Comparison of ENCODE assay signal across 9 cellular contexts in genomic region chr9:128886211-128886826, GRCh38. TPM values are rescaled to one million over a fixed set of nuclear protein-coding genes. Genes with fewer than 3 reads are reported as not detected.
DNase-seq lines count a peak whose midpoint lies in the region; ATAC-seq and TF ChIP-seq lines count a peak whose summit lies in the region.
"Had no signal": no experiment of that assay in that cellular context is flagged by ENCODE, and none has a peak within 500 bp of the region (broad histone marks: within the 10 kb centered on the region; RNA-seq: fewer than 3 reads in every experiment).

No MANE protein-coding gene starts in this region.

- DNase-seq in GM10266 (ENCODE audit: extremely low spot score) (peak; percentile 3), memory B cell (ENCODE audit: low spot score in 2 of 2) (no peak), HUDEP-2 (lab: John Stamatoyannopoulos, UW; ENCODE audit: unreplicated experiment in 76 of 76) (no peak), NCI-H1694 treated with DMSO at 0.1 percent for 48 hours (lab: John Stamatoyannopoulos, UW) (no peak), D341Med (ENCODE audit: low spot score) (no peak)
- DNase-seq in activated CD4-positive, alpha-beta memory T cell treated with anti-CD3 and anti-CD28 coated beads for 36 hours, result no peak
- DNase-seq: DND-41; stimulated activated CD4-positive, alpha-beta T cell treated with anti-CD3 and anti-CD28 coated beads, Interleukin-15, amount 100 ng/mL, for 24 hours had no signal

- no peak for ATAC-seq in memory B cell (ENCODE audit: low read depth)

- no peaks in the 10 kb centered on the region for H3K27me3 Mint-ChIP-seq in activated CD4-positive, alpha-beta memory T cell treated with anti-CD3 and anti-CD28 coated beads for 36 hours
- H3K27me3 Mint-ChIP-seq in memory B cell, result no peaks in the 10 kb centered on the region

- intact Hi-C loops in activated CD4-positive, alpha-beta memory T cell treated with anti-CD3 and anti-CD28 coated beads for 36 hours (cut with micrococcal nuclease), result no loop called here

- POLR2A ChIA-PET in activated CD4-positive, alpha-beta memory T cell treated with anti-CD3 and anti-CD28 coated beads for 36 hours (lab: Charles Lee), result interaction anchor here (0.6 kb wide), 1 partner anchor 16 kb away, joined by 3 read pairs; no protein-coding TSS in a partner anchor

- no peak for TF ChIP-seq CTCF in GM10266 (IDR thresholded peaks at IDR 0.05; ENCODE audit: control insufficient read depth, insufficient read depth, low read depth, missing control alignments)

- CTCF ChIA-PET in activated CD4-positive, alpha-beta memory T cell treated with anti-CD3 and anti-CD28 coated beads for 36 hours (lab: Charles Lee), result interaction anchor here (0.6 kb wide), 1 partner anchor 333 kb away, joined by 3 read pairs; no protein-coding TSS in a partner anchor

- peaks cover 45% of the 10 kb centered on the region for H3K4me1 Mint-ChIP-seq in activated CD4-positive, alpha-beta memory T cell treated with anti-CD3 and anti-CD28 coated beads for 36 hours (ENCODE audit: low read depth)
- H3K4me1 Mint-ChIP-seq in memory B cell, result peaks cover 21% of the 10 kb centered on the region

- no peaks in the 10 kb centered on the region for H3K9me3 Mint-ChIP-seq in activated CD4-positive, alpha-beta memory T cell treated with anti-CD3 and anti-CD28 coated beads for 36 hours
- H3K9me3 Mint-ChIP-seq in memory B cell, result no peaks in the 10 kb centered on the region

- peak overlapping the region; percentile 64 for H3K27ac Mint-ChIP-seq in activated CD4-positive, alpha-beta memory T cell treated with anti-CD3 and anti-CD28 coated beads for 36 hours
- H3K27ac Mint-ChIP-seq in memory B cell, result peak overlapping the region; percentile 11

- peaks cover 13% of the 10 kb centered on the region for H3K36me3 Mint-ChIP-seq in activated CD4-positive, alpha-beta memory T cell treated with anti-CD3 and anti-CD28 coated beads for 36 hours
- peaks cover 14% of the 10 kb centered on the region for H3K36me3 Mint-ChIP-seq in memory B cell

- no peak overlapping the region for H3K4me3 Mint-ChIP-seq in activated CD4-positive, alpha-beta memory T cell treated with anti-CD3 and anti-CD28 coated beads for 36 hours
- no peak overlapping the region for H3K4me3 Mint-ChIP-seq in memory B cell

RNA-seq across cellular contexts. Expression of gene LRRC8A, which starts 4.4 kb away (rescaled TPM):
- total RNA-seq in activated CD4-positive, alpha-beta memory T cell treated with anti-CD3 and anti-CD28 coated beads for 36 hours, result 10 to 100 TPM; 18.0 to 18.7 TPM

RNA-seq across cellular contexts. Expression of gene KYAT1, which starts 4.6 kb away (rescaled TPM):
- 10 to 100 TPM; 15.9 to 18.1 TPM for total RNA-seq in activated CD4-positive, alpha-beta memory T cell treated with anti-CD3 and anti-CD28 coated beads for 36 hours

RNA-seq across cellular contexts. Expression of gene PHYHD1, which starts 34.5 kb away (rescaled TPM):
- under 1 TPM; 0.34 to 0.88 TPM for total RNA-seq in activated CD4-positive, alpha-beta memory T cell treated with anti-CD3 and anti-CD28 coated beads for 36 hours
- total RNA-seq: activated CD8-positive, alpha-beta memory T cell treated with anti-CD3 and anti-CD28 coated beads for 36 hours had no signal

RNA-seq across cellular contexts. Expression of gene SPOUT1, which starts 56.7 kb away (rescaled TPM):
- 10 to 100 TPM; 89.2 to 94.2 TPM for total RNA-seq in activated CD4-positive, alpha-beta memory T cell treated with anti-CD3 and anti-CD28 coated beads for 36 hours
